Comparison of ENCODE assay signal across 1 cellular context in genomic region chr6:151084275-151084674, GRCh38.
TF ChIP-seq lines count a peak whose summit lies in the region.

No MANE protein-coding gene starts in this region.

TF ChIP-seq in HCT116, 20 proteins besides CTCF, POLR2A, EP300 and RAD21 (continued from another document):
- TF ChIP-seq ELF1 (IDR thresholded peaks at IDR 0.05; ENCODE audit: borderline replicate concordance, low read depth), result no peak
